In the genomic region with DNA sequence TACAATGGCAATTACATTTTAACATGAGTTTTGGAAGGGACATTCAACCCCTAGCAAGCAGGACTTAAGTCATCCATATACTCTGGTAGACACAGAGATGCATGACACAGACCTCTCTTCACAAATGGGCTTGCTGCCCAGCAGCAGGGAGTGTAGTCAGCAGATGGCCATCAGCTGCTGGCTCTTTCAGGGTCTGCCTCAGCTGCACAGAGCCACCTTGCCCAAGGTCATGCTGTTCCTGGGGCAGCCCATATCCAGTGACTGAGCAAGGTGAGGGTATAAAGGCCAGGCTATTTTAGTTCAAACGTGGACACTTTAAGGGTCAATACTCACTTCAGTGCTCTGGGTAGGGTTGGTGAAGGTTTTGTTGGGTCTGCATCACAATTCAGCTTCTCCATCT, we compare ENCODE assay signal across 13 cellular contexts.
"Had no signal": no experiment of that assay in that cellular context is flagged by ENCODE, and none has a peak within 500 bp of the region (broad histone marks: within the 10 kb centered on the region; RNA-seq: fewer than 3 reads in every experiment).

No MANE protein-coding gene starts in this region.

- DNase-seq: activated CD4-positive, alpha-beta T cell treated with anti-CD3 and anti-CD28 coated beads for 4 hours; activated CD8-positive, alpha-beta T cell treated with anti-CD3 and anti-CD28 coated beads, Interleukin-2, amount 10 ng/mL, durations not matched to agents 7 days and 5 days; activated naive CD4-positive, alpha-beta T cell treated with anti-CD3 and anti-CD28 coated beads, Interleukin-2, amount 10 ng/mL, durations not matched to agents 7 days and 5 days; foreskin keratinocyte; kidney; pancreas; right cardiac atrium; stimulated activated naive B cell treated with anti-CD40 and anti-IgM and Interleukin-4, amounts not matched to agents 10 μg/mL and 1 μg/mL and 100 μg/mL, for 72 hours; T-helper 1 cell; WERI-Rb-1 had no signal

- H3K4me1 ChIP-seq: foreskin keratinocyte, pancreas had no signal

- H3K27me3 ChIP-seq: pancreas, tibial nerve had no signal

- H3K9me3 Mint-ChIP-seq: central memory CD8-positive, alpha-beta T cell; neural crest cell had no signal

- FAIRE-seq: kidney, pancreas had no signal

- H3K4me3 ChIP-seq: pancreas, tibial nerve had no signal

- H3K27ac ChIP-seq: foreskin keratinocyte, pancreas, tibial nerve, WERI-Rb-1 had no signal

- H3K4me3 Mint-ChIP-seq: activated CD8-positive, alpha-beta T cell treated with anti-CD3 and anti-CD28 coated beads, Interleukin-2, amount 10 ng/mL, durations not matched to agents 7 days and 5 days; activated naive CD4-positive, alpha-beta T cell treated with anti-CD3 and anti-CD28 coated beads, Interleukin-2, amount 10 ng/mL, durations not matched to agents 7 days and 5 days; central memory CD8-positive, alpha-beta T cell; neural crest cell; stimulated activated naive B cell treated with anti-CD40 and anti-IgM and Interleukin-4, amounts not matched to agents 10 μg/mL and 1 μg/mL and 100 μg/mL, for 72 hours had no signal

- H3K9me3 ChIP-seq: pancreas, tibial nerve had no signal

- H3K4me1 Mint-ChIP-seq: activated naive CD4-positive, alpha-beta T cell treated with anti-CD3 and anti-CD28 coated beads, Interleukin-2, amount 10 ng/mL, durations not matched to agents 7 days and 5 days; central memory CD8-positive, alpha-beta T cell had no signal

- H3K36me3 ChIP-seq: pancreas, tibial nerve, WERI-Rb-1 had no signal

- H3K27ac Mint-ChIP-seq: activated CD8-positive, alpha-beta T cell treated with anti-CD3 and anti-CD28 coated beads, Interleukin-2, amount 10 ng/mL, durations not matched to agents 7 days and 5 days; activated naive CD4-positive, alpha-beta T cell treated with anti-CD3 and anti-CD28 coated beads, Interleukin-2, amount 10 ng/mL, durations not matched to agents 7 days and 5 days; stimulated activated naive B cell treated with anti-CD40 and anti-IgM and Interleukin-4, amounts not matched to agents 10 μg/mL and 1 μg/mL and 100 μg/mL, for 72 hours had no signal

- H3K36me3 Mint-ChIP-seq: activated naive CD4-positive, alpha-beta T cell treated with anti-CD3 and anti-CD28 coated beads, Interleukin-2, amount 10 ng/mL, durations not matched to agents 7 days and 5 days; stimulated activated naive B cell treated with anti-CD40 and anti-IgM and Interleukin-4, amounts not matched to agents 10 μg/mL and 1 μg/mL and 100 μg/mL, for 72 hours had no signal
